In the genomic region with DNA sequence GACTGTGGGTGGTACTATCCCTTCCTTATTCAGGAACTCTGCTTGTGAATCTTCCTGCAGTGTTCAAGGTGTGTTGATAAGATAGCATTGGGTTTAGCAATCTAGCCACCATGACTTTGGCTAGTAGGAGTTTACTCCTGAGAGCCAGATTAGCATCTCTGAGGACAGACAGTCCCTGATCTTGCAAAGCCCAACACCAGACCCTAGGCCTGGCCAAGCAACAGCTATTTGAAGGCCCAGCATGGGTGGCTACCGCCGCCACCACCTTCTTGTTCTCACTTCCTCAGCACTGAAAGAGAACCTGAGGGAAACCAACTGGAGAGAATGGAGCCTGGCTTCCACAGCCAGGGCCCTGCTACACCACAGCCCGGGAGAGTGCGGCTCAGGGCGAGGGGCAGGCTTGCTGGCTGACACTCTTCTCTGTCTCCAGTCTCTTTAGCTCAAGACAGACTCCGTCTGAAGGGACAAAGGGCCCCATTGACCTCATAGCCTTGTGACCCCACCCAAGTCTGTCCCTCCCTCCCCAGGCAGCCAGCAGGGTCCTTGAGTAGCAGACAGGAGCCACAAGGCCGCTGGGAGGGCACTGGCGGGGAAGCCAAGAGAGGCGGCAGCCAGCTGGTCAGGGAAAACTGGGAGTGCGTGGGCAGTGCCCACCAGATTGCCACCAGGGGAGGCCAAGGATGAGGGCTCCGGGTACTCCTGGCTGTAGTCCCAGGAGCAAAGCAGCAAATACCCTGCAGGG, we compare ENCODE assay signal across 1 cellular context.
TF ChIP-seq lines count a peak whose summit lies in the region.

No MANE protein-coding gene starts in this region.

TF ChIP-seq in K562, 482 proteins besides CTCF, POLR2A, EP300 and RAD21 (continued from another document):
- TF ChIP-seq MITF (IDR thresholded peaks at IDR 0.05), result no peak
- TF ChIP-seq BHLHE40 (IDR thresholded peaks at IDR 0.05; ENCODE audit: low read length), result peak; percentile 20; the same call in 1 of the 2 replicates
- TF ChIP-seq MTA3 (IDR thresholded peaks at IDR 0.05; ENCODE audit: borderline replicate concordance), result peak; percentile 67; the same call in 1 of the 2 replicates
- no peak for TF ChIP-seq ZNF146 (CRISPR knock-in tag; IDR thresholded peaks at IDR 0.05; ENCODE audit: unreplicated experiment)
- TF ChIP-seq USF2 (CRISPR knock-in tag; IDR thresholded peaks at IDR 0.05), result no peak
- TF ChIP-seq TRIM24 (IDR thresholded peaks at IDR 0.05), result 0 out of 4 replicates have a peak, but pooled peaks of 1 of the 2 experiments have one; percentile 7
- peak; percentile 34; the same call in 1 of the 2 replicates for TF ChIP-seq ZNF766 (CRISPR knock-in tag; conservative IDR thresholded peaks at IDR 0.05)
- no peak for TF ChIP-seq SIN3A (IDR thresholded peaks at IDR 0.05; ENCODE audit: borderline replicate concordance in 2 of 2, control insufficient read depth in 1 of 2, low read depth in 2 of 2, low read length in 2 of 2)
- no peak for TF ChIP-seq RBM22 (IDR thresholded peaks at IDR 0.05; ENCODE audit: low read depth, low read length, poor library complexity, severe bottlenecking)
- no peak for TF ChIP-seq YBX1 (IDR thresholded peaks at IDR 0.05)
- TF ChIP-seq ZC3H4 (CRISPR knock-in tag; IDR thresholded peaks at IDR 0.05; ENCODE audit: borderline replicate concordance), result no peak
- peak in 1 of 2 experiments; percentile 94; a peak in 2 of 4 replicates for TF ChIP-seq RCOR1 (IDR thresholded peaks at IDR 0.05; ENCODE audit: borderline replicate concordance in 1 of 2, low read depth in 2 of 2, low read length in 2 of 2)
- peak; percentile 50 for TF ChIP-seq CXXC5 (CRISPR knock-in tag; IDR thresholded peaks at IDR 0.05)
- no peak for TF ChIP-seq SMC3 (conservative IDR thresholded peaks at IDR 0.05; ENCODE audit: insufficient read depth, low read depth, low read length)
- TF ChIP-seq ESRRA (IDR thresholded peaks at IDR 0.05; ENCODE audit: borderline replicate concordance, low read depth), result peak; percentile 54; the same call in 1 of the 2 replicates
- peak; percentile 49; the same call in 1 of the 2 replicates for TF ChIP-seq LEF1 (IDR thresholded peaks at IDR 0.05)
- peak; percentile 52 for TF ChIP-seq GATA2 (CRISPR knock-in tag; IDR thresholded peaks at IDR 0.05)
- TF ChIP-seq TBL1XR1 (IDR thresholded peaks at IDR 0.05; ENCODE audit: low read length in 2 of 2), result peak in 1 of 2 experiments; percentile 64; a peak in 2 of 4 replicates
- peak; percentile 90 for TF ChIP-seq SMAD4 (CRISPR knock-in tag; conservative IDR thresholded peaks at IDR 0.05)
- TF ChIP-seq RFX5 (IDR thresholded peaks at IDR 0.05; ENCODE audit: low read depth, low read length), result no peak
- TF ChIP-seq, protein P1, sequence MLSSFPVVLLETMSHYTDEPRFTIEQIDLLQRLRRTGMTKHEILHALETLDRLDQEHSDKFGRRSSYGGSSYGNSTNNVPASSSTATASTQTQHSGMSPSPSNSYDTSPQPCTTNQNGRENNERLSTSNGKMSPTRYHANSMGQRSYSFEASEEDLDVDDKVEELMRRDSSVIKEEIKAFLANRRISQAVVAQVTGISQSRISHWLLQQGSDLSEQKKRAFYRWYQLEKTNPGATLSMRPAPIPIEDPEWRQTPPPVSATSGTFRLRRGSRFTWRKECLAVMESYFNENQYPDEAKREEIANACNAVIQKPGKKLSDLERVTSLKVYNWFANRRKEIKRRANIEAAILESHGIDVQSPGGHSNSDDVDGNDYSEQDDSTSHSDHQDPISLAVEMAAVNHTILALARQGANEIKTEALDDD (IDR thresholded peaks at IDR 0.05), result peak; percentile 29; the same call in 1 of the 2 replicates
- 0 out of 2 replicates have a peak, but pooled peaks have one; percentile 46 for TF ChIP-seq DMBX1 (CRISPR knock-in tag; IDR thresholded peaks at IDR 0.05; ENCODE audit: borderline replicate concordance)
- TF ChIP-seq ZNF174 (CRISPR knock-in tag; IDR thresholded peaks at IDR 0.05), result no peak
- no peak for TF ChIP-seq NKRF (IDR thresholded peaks at IDR 0.05; ENCODE audit: borderline replicate concordance)
- TF ChIP-seq DNMT1 (IDR thresholded peaks at IDR 0.05), result no peak
- TF ChIP-seq MEIS2 (IDR thresholded peaks at IDR 0.05; ENCODE audit: partially characterized antibody), result peak; percentile 52
- TF ChIP-seq MXD1 (CRISPR knock-in tag; IDR thresholded peaks at IDR 0.05; ENCODE audit: borderline replicate concordance, poor library complexity, severe bottlenecking), result no peak
- peak; percentile 87; the same call in 1 of the 2 replicates for TF ChIP-seq ZEB2 (IDR thresholded peaks at IDR 0.05)
- TF ChIP-seq, protein P2, sequence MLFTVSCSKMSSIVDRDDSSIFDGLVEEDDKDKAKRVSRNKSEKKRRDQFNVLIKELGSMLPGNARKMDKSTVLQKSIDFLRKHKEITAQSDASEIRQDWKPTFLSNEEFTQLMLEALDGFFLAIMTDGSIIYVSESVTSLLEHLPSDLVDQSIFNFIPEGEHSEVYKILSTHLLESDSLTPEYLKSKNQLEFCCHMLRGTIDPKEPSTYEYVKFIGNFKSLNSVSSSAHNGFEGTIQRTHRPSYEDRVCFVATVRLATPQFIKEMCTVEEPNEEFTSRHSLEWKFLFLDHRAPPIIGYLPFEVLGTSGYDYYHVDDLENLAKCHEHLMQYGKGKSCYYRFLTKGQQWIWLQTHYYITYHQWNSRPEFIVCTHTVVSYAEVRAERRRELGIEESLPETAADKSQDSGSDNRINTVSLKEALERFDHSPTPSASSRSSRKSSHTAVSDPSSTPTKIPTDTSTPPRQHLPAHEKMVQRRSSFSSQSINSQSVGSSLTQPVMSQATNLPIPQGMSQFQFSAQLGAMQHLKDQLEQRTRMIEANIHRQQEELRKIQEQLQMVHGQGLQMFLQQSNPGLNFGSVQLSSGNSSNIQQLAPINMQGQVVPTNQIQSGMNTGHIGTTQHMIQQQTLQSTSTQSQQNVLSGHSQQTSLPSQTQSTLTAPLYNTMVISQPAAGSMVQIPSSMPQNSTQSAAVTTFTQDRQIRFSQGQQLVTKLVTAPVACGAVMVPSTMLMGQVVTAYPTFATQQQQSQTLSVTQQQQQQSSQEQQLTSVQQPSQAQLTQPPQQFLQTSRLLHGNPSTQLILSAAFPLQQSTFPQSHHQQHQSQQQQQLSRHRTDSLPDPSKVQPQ (CRISPR knock-in tag; IDR thresholded peaks at IDR 0.05; ENCODE audit: borderline replicate concordance), result no peak
- TF ChIP-seq ZNF76 (CRISPR knock-in tag; IDR thresholded peaks at IDR 0.05; ENCODE audit: borderline replicate concordance), result peak; percentile 66; the same call in 1 of the 2 replicates
- TF ChIP-seq HDAC1 (IDR thresholded peaks at IDR 0.05), result peak in 1 of 2 experiments; percentile 50; a peak in 2 of 4 replicates
